17 cellular contexts compared by ENCODE assay signal in the genomic region with DNA sequence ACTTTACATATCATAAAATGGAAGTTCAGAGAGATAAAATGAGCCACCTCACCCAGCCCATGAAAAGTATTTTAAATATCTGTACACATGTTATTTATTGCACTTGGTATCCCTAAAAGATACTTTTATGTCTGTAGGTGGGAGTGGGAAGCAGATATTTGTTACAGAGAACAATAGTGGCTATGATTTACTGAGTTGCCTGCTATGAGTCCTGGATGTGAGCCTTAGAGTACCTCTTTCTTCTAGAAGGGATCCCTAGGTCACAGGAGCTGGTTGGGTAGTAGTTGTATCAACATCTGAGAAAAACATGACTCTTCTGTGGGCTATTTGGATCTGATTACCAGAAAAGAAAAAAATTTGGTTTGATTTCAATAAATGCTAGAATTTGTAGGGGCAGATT.
"Had no signal": no experiment of that assay in that cellular context is flagged by ENCODE, and none has a peak within 500 bp of the region (broad histone marks: within the 10 kb centered on the region; RNA-seq: fewer than 3 reads in every experiment).

No MANE protein-coding gene starts in this region.

- H3K27ac ChIP-seq: body of pancreas, dorsolateral prefrontal cortex, sigmoid colon, spleen, thoracic aorta, upper lobe of right lung had no signal

- H3K4me3 Mint-ChIP-seq: activated CD4-positive, alpha-beta memory T cell treated with anti-CD3 and anti-CD28 coated beads, Interleukin-2, amount 10 ng/mL, durations not matched to agents 7 days and 5 days; activated CD8-positive, alpha-beta memory T cell treated with anti-CD3 and anti-CD28 coated beads, Interleukin-2, amount 10 ng/mL, durations not matched to agents 7 days and 5 days; activated naive CD8-positive, alpha-beta T cell treated with anti-CD3 and anti-CD28 coated beads, Interleukin-2, amount 10 ng/mL, durations not matched to agents 7 days and 5 days; endodermal cell; naive thymus-derived CD8-positive, alpha-beta T cell; stimulated activated naive B cell treated with anti-CD40 and anti-IgM and Interleukin-4, amounts not matched to agents 10 μg/mL and 1 μg/mL and 100 μg/mL, for 72 hours; WTC11 had no signal

- H3K9me3 ChIP-seq: body of pancreas, sigmoid colon, spleen, thoracic aorta, upper lobe of right lung had no signal

- H3K9me3 Mint-ChIP-seq: activated CD4-positive, alpha-beta memory T cell treated with anti-CD3 and anti-CD28 coated beads, Interleukin-2, amount 10 ng/mL, durations not matched to agents 7 days and 5 days; activated naive CD8-positive, alpha-beta T cell treated with anti-CD3 and anti-CD28 coated beads, Interleukin-2, amount 10 ng/mL, durations not matched to agents 7 days and 5 days; naive thymus-derived CD8-positive, alpha-beta T cell; stimulated activated naive B cell treated with anti-CD40 and anti-IgM and Interleukin-4, amounts not matched to agents 10 μg/mL and 1 μg/mL and 100 μg/mL, for 72 hours; WTC11 had no signal

- DNase-seq: activated CD4-positive, alpha-beta memory T cell treated with anti-CD3 and anti-CD28 coated beads, Interleukin-2, amount 10 ng/mL, durations not matched to agents 7 days and 5 days; activated CD4-positive, alpha-beta T cell treated with anti-CD3 and anti-CD28 coated beads for 4 hours; activated CD8-positive, alpha-beta memory T cell treated with anti-CD3 and anti-CD28 coated beads, Interleukin-2, amount 10 ng/mL, durations not matched to agents 7 days and 5 days; activated naive CD4-positive, alpha-beta T cell treated with Interleukin-2 at 50 U/mL for 16 hours; activated naive CD8-positive, alpha-beta T cell treated with anti-CD3 and anti-CD28 coated beads, Interleukin-2, amount 10 ng/mL, durations not matched to agents 7 days and 5 days; body of pancreas; central memory CD4-positive, alpha-beta T cell; dorsolateral prefrontal cortex; endodermal cell; naive thymus-derived CD8-positive, alpha-beta T cell; posterior cingulate gyrus; sigmoid colon; spleen; stimulated activated naive B cell treated with anti-CD40 and anti-IgM and Interleukin-4, amounts not matched to agents 10 μg/mL and 1 μg/mL and 100 μg/mL, for 72 hours; upper lobe of right lung had no signal

- H3K4me1 ChIP-seq: body of pancreas, sigmoid colon, upper lobe of right lung had no signal

- H3K4me3 ChIP-seq: body of pancreas, dorsolateral prefrontal cortex, sigmoid colon, spleen, thoracic aorta, upper lobe of right lung had no signal

- H3K36me3 Mint-ChIP-seq: activated CD8-positive, alpha-beta memory T cell treated with anti-CD3 and anti-CD28 coated beads, Interleukin-2, amount 10 ng/mL, durations not matched to agents 7 days and 5 days; activated naive CD8-positive, alpha-beta T cell treated with anti-CD3 and anti-CD28 coated beads, Interleukin-2, amount 10 ng/mL, durations not matched to agents 7 days and 5 days; naive thymus-derived CD8-positive, alpha-beta T cell; stimulated activated naive B cell treated with anti-CD40 and anti-IgM and Interleukin-4, amounts not matched to agents 10 μg/mL and 1 μg/mL and 100 μg/mL, for 72 hours; WTC11 had no signal

- H3K27ac Mint-ChIP-seq: activated CD4-positive, alpha-beta memory T cell treated with anti-CD3 and anti-CD28 coated beads, Interleukin-2, amount 10 ng/mL, durations not matched to agents 7 days and 5 days; activated CD8-positive, alpha-beta memory T cell treated with anti-CD3 and anti-CD28 coated beads, Interleukin-2, amount 10 ng/mL, durations not matched to agents 7 days and 5 days; activated naive CD8-positive, alpha-beta T cell treated with anti-CD3 and anti-CD28 coated beads, Interleukin-2, amount 10 ng/mL, durations not matched to agents 7 days and 5 days; endodermal cell; stimulated activated naive B cell treated with anti-CD40 and anti-IgM and Interleukin-4, amounts not matched to agents 10 μg/mL and 1 μg/mL and 100 μg/mL, for 72 hours; WTC11 had no signal

- H3K27me3 Mint-ChIP-seq: activated CD4-positive, alpha-beta memory T cell treated with anti-CD3 and anti-CD28 coated beads, Interleukin-2, amount 10 ng/mL, durations not matched to agents 7 days and 5 days had no signal

- H3K36me3 ChIP-seq: sigmoid colon, spleen, thoracic aorta, upper lobe of right lung had no signal

- H3K4me1 Mint-ChIP-seq: activated CD4-positive, alpha-beta memory T cell treated with anti-CD3 and anti-CD28 coated beads, Interleukin-2, amount 10 ng/mL, durations not matched to agents 7 days and 5 days; activated naive CD8-positive, alpha-beta T cell treated with anti-CD3 and anti-CD28 coated beads, Interleukin-2, amount 10 ng/mL, durations not matched to agents 7 days and 5 days; naive thymus-derived CD8-positive, alpha-beta T cell; stimulated activated naive B cell treated with anti-CD40 and anti-IgM and Interleukin-4, amounts not matched to agents 10 μg/mL and 1 μg/mL and 100 μg/mL, for 72 hours had no signal

- H3K27me3 ChIP-seq: body of pancreas, dorsolateral prefrontal cortex, sigmoid colon had no signal

- ATAC-seq: activated CD8-positive, alpha-beta memory T cell treated with anti-CD3 and anti-CD28 coated beads, Interleukin-2, amount 10 ng/mL, durations not matched to agents 7 days and 5 days; body of pancreas; naive thymus-derived CD8-positive, alpha-beta T cell; stimulated activated naive B cell treated with anti-CD40 and anti-IgM and Interleukin-4, amounts not matched to agents 10 μg/mL and 1 μg/mL and 100 μg/mL, for 72 hours; upper lobe of right lung; WTC11 had no signal
